Comparison of ENCODE assay signal across 19 cellular contexts in the genomic region with DNA sequence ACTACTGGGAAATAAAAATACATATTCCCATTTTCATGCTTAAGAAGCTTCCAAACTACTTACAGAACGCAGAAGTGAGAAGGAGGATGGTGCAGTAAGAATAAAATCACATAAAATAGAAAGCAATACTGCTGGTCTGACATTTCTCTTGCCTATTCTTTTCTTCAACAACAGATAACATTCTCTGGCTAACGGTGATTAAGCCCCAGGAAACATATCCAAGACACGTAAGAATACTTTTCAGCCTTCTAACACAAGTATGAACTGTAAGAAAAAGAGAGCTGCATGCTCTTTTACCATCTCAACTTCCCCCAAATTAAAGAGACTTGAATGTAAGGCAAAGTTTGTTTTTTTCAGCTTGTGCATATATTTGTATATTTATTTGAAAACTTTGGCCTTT.
DNase-seq lines count a peak whose midpoint lies in the region; ATAC-seq, FAIRE-seq and TF ChIP-seq lines count a peak whose summit lies in the region.
"Had no signal": no experiment of that assay in that cellular context is flagged by ENCODE, and none has a peak within 500 bp of the region (broad histone marks: within the 10 kb centered on the region; RNA-seq: fewer than 3 reads in every experiment).

No MANE protein-coding gene starts in this region.

- H4K20me1 ChIP-seq in GM23338 (replicated peaks; ENCODE audit: insufficient read depth) (no peaks in the 10 kb centered on the region), OCI-LY7 (ENCODE audit: insufficient read depth, low read length) (no peaks in the 10 kb centered on the region), H1 (replicated peaks in 1 of 2; ENCODE audit: control insufficient read depth in 1 of 2, insufficient read depth in 2 of 2, low read length in 2 of 2) (no peaks in the 10 kb centered on the region)

- peaks cover 3% of the 10 kb centered on the region; the same call in 2 of the 3 replicates for H3K4me1 Mint-ChIP-seq in GM23338
- H3K4me1 Mint-ChIP-seq: CD4-positive, alpha-beta memory T cell had no signal

- no peaks in the 10 kb centered on the region for H3K4me1 ChIP-seq in GM23338 (ENCODE audit: insufficient read depth)
- no peaks in the 10 kb centered on the region for H3K4me1 ChIP-seq in OCI-LY7 (ENCODE audit: insufficient read depth, low read length, poor library complexity, severe bottlenecking)
- no peaks in the 10 kb centered on the region for H3K4me1 ChIP-seq in H1 (replicated peaks in 1 of 4; ENCODE audit: control insufficient read depth in 3 of 4, insufficient read depth in 4 of 4, low read length in 3 of 4)
- H3K4me1 ChIP-seq: BE2C had no signal

- POLR2A ChIA-PET in OCI-LY7 (lab: Charles Lee) (no interaction called here), H1 (lab: Charles Lee; ENCODE audit: partially characterized antibody) (no interaction called here)

- no peak overlapping the region for H4K91ac ChIP-seq in H1 (replicated peaks; ENCODE audit: insufficient read length, low read length)

- no peak overlapping the region for H3K27ac Mint-ChIP-seq in GM23338
- H3K27ac Mint-ChIP-seq: CD4-positive, alpha-beta memory T cell; HFFc6 had no signal

- BruUV-seq in OCI-LY7 (replicated peaks; lab: Mats Ljungman, UMichigan): no TSS peak

- H3K36me3 Mint-ChIP-seq in GM23338 (ENCODE audit: low read depth): no peaks in the 10 kb centered on the region
- H3K36me3 Mint-ChIP-seq: CD4-positive, alpha-beta memory T cell had no signal

- no peaks in the 10 kb centered on the region for H3K9me3 Mint-ChIP-seq in GM23338
- H3K9me3 Mint-ChIP-seq: HFFc6 had no signal

- no peaks in the 10 kb centered on the region for H3K79me1 ChIP-seq in H1 (ENCODE audit: low read depth, low read length)

- no peak overlapping the region for H3K4ac ChIP-seq in H1 (replicated peaks; ENCODE audit: insufficient read length, low read depth, low read length)

- H3K27me3 ChIP-seq in GM23338 (ENCODE audit: insufficient read depth) (no peaks in the 10 kb centered on the region), H1 (replicated peaks in 1 of 4; ENCODE audit: control insufficient read depth in 3 of 4, extremely low read depth in 1 of 4, insufficient read depth in 3 of 4, low read length in 3 of 4) (no peaks in the 10 kb centered on the region)
- H3K27me3 ChIP-seq: BE2C had no signal

- ATAC-seq in GM23338 (no peak), GM21390 (IDR thresholded peaks at IDR 0.05; ENCODE audit: unreplicated experiment) (no peak)

- CTCF ChIA-PET in OCI-LY7 (lab: Charles Lee; ENCODE audit: unreplicated experiment) (no interaction called here), H1 (lab: Charles Lee; ENCODE audit: partially characterized antibody) (interaction anchor here (0.6 kb wide), 1 partner anchor 49 kb away, joined by 3 read pairs; no protein-coding TSS in a partner anchor)

- H4K8ac ChIP-seq in H1 (ENCODE audit: extremely low read depth, insufficient read depth, low read length): no peak overlapping the region

- TF ChIP-seq EP300 in H1 (IDR thresholded peaks at IDR 0.05; ENCODE audit: borderline replicate concordance in 1 of 2, low read depth in 2 of 2, low read length in 2 of 2): no peak

- H2BK5ac ChIP-seq in H1 (ENCODE audit: low read depth, low read length): no peak overlapping the region

- H3K4me3 ChIP-seq in GM23338 (no peak overlapping the region), OCI-LY7 (ENCODE audit: low read depth, low read length, poor library complexity, severe bottlenecking) (no peak overlapping the region), H1 (ENCODE audit: extremely low read depth in 1 of 4, insufficient read depth in 2 of 4, low read depth in 3 of 4, low read length in 4 of 4) (no peak overlapping the region)

- H3K27me3 Mint-ChIP-seq in GM23338 (ENCODE audit: insufficient read depth, low read depth, poor library complexity): peaks cover 3% of the 10 kb centered on the region
- H3K27me3 Mint-ChIP-seq: CD4-positive, alpha-beta memory T cell had no signal

- no peaks in the 10 kb centered on the region for H3K9me3 ChIP-seq in OCI-LY7 (ENCODE audit: low read length)
- no peaks in the 10 kb centered on the region for H3K9me3 ChIP-seq in H1 (ENCODE audit: insufficient read depth in 2 of 2, low read depth in 1 of 2, low read length in 1 of 2)
- H3K9me3 ChIP-seq: BE2C had no signal

- no peak overlapping the region for H3K18ac ChIP-seq in H1 (ENCODE audit: extremely low read depth, low read length)

- DNase-seq in GM23338 (ENCODE audit: low spot score): no peak
- no peak for DNase-seq in OCI-LY7 (ENCODE audit: low spot score)
- no peak for DNase-seq in H1 (ENCODE audit: low read depth in 1 of 2, low spot score in 2 of 2)
- peak; percentile 41 for DNase-seq in iris pigment epithelial cell (ENCODE audit: low read depth)
- no peak for DNase-seq in activated effector memory CD4-positive, alpha-beta T cell treated with Interleukin-2 at 50 U/mL for 16 hours
- no peak for DNase-seq in DMS79 (lab: John Stamatoyannopoulos, UW)
- DNase-seq in stimulated activated CD4-positive, alpha-beta T cell treated with anti-CD3 and anti-CD28 coated beads, Interleukin-12 subunit alpha, Interleukin-12 subunit beta, amount 100 ng/mL, for 4 hours: no peak
- DNase-seq: BE2C; CD4-positive, alpha-beta memory T cell; DMS79 treated with DMSO at 0.1 percent for 48 hours; EL; HCEC 1CT; HFFc6 had no signal

- FAIRE-seq in H1 (lab: Jason Lieb, UNC): no peak
- FAIRE-seq: A204.1, G401.6, GM12891 had no signal

- intact Hi-C loops in OCI-LY7 (cut with micrococcal nuclease; ENCODE audit: unreplicated experiment): no loop called here

- no peak overlapping the region for H3K4me3 Mint-ChIP-seq in GM23338
- H3K4me3 Mint-ChIP-seq: CD4-positive, alpha-beta memory T cell; HFFc6 had no signal

- H3K9ac ChIP-seq in H1 (replicated peaks in 1 of 4; ENCODE audit: extremely low read depth in 1 of 4, low read depth in 3 of 4, low read length in 3 of 4): no peak overlapping the region

- no peak overlapping the region for H2BK20ac ChIP-seq in H1 (ENCODE audit: low read length)

- no peaks in the 10 kb centered on the region for H3K23me2 ChIP-seq in H1 (ENCODE audit: low read depth, low read length)

- H3F3A ChIP-seq in GM23338 (replicated peaks; ENCODE audit: low read depth): no peaks in the 10 kb centered on the region

- no peak overlapping the region for H2BK120ac ChIP-seq in H1 (replicated peaks; ENCODE audit: low read depth, low read length)

- no peak overlapping the region for H3K14ac ChIP-seq in H1 (ENCODE audit: insufficient read length)

- no peak overlapping the region for H4K5ac ChIP-seq in H1 (ENCODE audit: insufficient read length, low read depth, low read length)

- WGBS in H1 (ENCODE audit: extremely low coverage in 1 of 2, insufficient coverage in 1 of 2, insufficient read length in 1 of 2, insufficient replicate concordance in 2 of 2, low coverage in 1 of 2, low lambda C conversion rate in 2 of 2, missing lambda C conversion rate in 1 of 2), 2 experiments: 91% methylated on average over 3 of the region's 3 CpGs; no CpG with 5 or more reads in 1 of the 2 experiments

- H2BK15ac ChIP-seq in H1 (ENCODE audit: low read length): no peak overlapping the region

- TF ChIP-seq RAD21 in H1 (IDR thresholded peaks at IDR 0.05 in 1 of 2, conservative IDR thresholded peaks at IDR 0.05 in 1 of 2; ENCODE audit: low read depth in 2 of 2, low read length in 2 of 2): no peak

- no peaks in the 10 kb centered on the region for H3K36me3 ChIP-seq in GM23338 (ENCODE audit: insufficient read depth)
- H3K36me3 ChIP-seq in OCI-LY7 (ENCODE audit: insufficient read depth, low read length): no peaks in the 10 kb centered on the region
- no peaks in the 10 kb centered on the region for H3K36me3 ChIP-seq in H1 (ENCODE audit: control insufficient read depth in 2 of 4, insufficient read depth in 4 of 4, low read length in 3 of 4)
- H3K36me3 ChIP-seq: BE2C had no signal

- TF ChIP-seq POLR2A in H1 (IDR thresholded peaks at IDR 0.05; ENCODE audit: control extremely low read depth in 1 of 2, low read depth in 2 of 2, low read length in 2 of 2): no peak

- H3K4me2 ChIP-seq in GM23338 (no peak overlapping the region), OCI-LY7 (ENCODE audit: low read length) (no peak overlapping the region), H1 (ENCODE audit: insufficient read depth in 1 of 2, low read depth in 2 of 2, low read length in 2 of 2) (no peak overlapping the region)

- no peak overlapping the region for H3K23ac ChIP-seq in H1 (ENCODE audit: insufficient read length)

- no peak overlapping the region for H2BK12ac ChIP-seq in H1 (ENCODE audit: low read depth, low read length)

- H3K9me2 ChIP-seq in GM23338 (ENCODE audit: insufficient read depth): no peaks in the 10 kb centered on the region
- H3K9me2 ChIP-seq in OCI-LY7 (ENCODE audit: insufficient read depth, low read length): no peaks in the 10 kb centered on the region

- H3K56ac ChIP-seq in H1 (replicated peaks; ENCODE audit: insufficient read length, low read depth, low read length): no peak overlapping the region

- H3K79me2 ChIP-seq in GM23338 (replicated peaks; ENCODE audit: insufficient read depth) (no peaks in the 10 kb centered on the region), OCI-LY7 (ENCODE audit: insufficient read depth, low read depth, low read length) (no peaks in the 10 kb centered on the region), H1 (ENCODE audit: control insufficient read depth in 1 of 2, insufficient read depth in 2 of 2, low read length in 2 of 2) (no peaks in the 10 kb centered on the region)

- H2AK5ac ChIP-seq in H1 (ENCODE audit: low read depth, low read length): no peak overlapping the region

- H3K27ac ChIP-seq in GM23338 (ENCODE audit: low read depth) (no peak overlapping the region), OCI-LY7 (ENCODE audit: low read depth, low read length, poor library complexity, severe bottlenecking) (no peak overlapping the region), H1 (ENCODE audit: low read depth, low read length) (no peak overlapping the region)
- H3K27ac ChIP-seq: C4-2B, HL-60 had no signal

- H2AFZ ChIP-seq in GM23338 (peak overlapping the region; percentile 3; the same call in 1 of the 2 replicates), OCI-LY7 (ENCODE audit: low read length) (peak overlapping the region; percentile 45; the same call in 1 of the 2 replicates), H1 (ENCODE audit: low read length) (peak overlapping the region; percentile 5; the same call in 1 of the 2 replicates)

- TF ChIP-seq CTCF in GM23338 (conservative IDR thresholded peaks at IDR 0.05; ENCODE audit: low read depth in 2 of 2) (no peak), OCI-LY7 (conservative IDR thresholded peaks at IDR 0.05; ENCODE audit: low read length) (no peak), H1 (IDR thresholded peaks at IDR 0.05; ENCODE audit: control extremely low read depth in 1 of 3, insufficient read depth in 1 of 3, low read depth in 1 of 3, low read length in 3 of 3) (no peak)

TF ChIP-seq in GM23338, 12 proteins besides CTCF, POLR2A, EP300 and RAD21:
- TF ChIP-seq ZNF331 (CRISPR knock-in tag; IDR thresholded peaks at IDR 0.05; ENCODE audit: low read depth) (no peak), ZNF114 (CRISPR knock-in tag; IDR thresholded peaks at IDR 0.05) (no peak), NANOG (IDR thresholded peaks at IDR 0.05; ENCODE audit: borderline replicate concordance) (no peak)

TF ChIP-seq in H1, 55 proteins besides CTCF, POLR2A, EP300 and RAD21 (continues in another document):
- TF ChIP-seq BRCA1 (IDR thresholded peaks at IDR 0.05; ENCODE audit: low read depth, low read length): no peak
- no peak for TF ChIP-seq MAX (IDR thresholded peaks at IDR 0.05)
